17 cellular contexts compared by ENCODE assay signal in the genomic region with DNA sequence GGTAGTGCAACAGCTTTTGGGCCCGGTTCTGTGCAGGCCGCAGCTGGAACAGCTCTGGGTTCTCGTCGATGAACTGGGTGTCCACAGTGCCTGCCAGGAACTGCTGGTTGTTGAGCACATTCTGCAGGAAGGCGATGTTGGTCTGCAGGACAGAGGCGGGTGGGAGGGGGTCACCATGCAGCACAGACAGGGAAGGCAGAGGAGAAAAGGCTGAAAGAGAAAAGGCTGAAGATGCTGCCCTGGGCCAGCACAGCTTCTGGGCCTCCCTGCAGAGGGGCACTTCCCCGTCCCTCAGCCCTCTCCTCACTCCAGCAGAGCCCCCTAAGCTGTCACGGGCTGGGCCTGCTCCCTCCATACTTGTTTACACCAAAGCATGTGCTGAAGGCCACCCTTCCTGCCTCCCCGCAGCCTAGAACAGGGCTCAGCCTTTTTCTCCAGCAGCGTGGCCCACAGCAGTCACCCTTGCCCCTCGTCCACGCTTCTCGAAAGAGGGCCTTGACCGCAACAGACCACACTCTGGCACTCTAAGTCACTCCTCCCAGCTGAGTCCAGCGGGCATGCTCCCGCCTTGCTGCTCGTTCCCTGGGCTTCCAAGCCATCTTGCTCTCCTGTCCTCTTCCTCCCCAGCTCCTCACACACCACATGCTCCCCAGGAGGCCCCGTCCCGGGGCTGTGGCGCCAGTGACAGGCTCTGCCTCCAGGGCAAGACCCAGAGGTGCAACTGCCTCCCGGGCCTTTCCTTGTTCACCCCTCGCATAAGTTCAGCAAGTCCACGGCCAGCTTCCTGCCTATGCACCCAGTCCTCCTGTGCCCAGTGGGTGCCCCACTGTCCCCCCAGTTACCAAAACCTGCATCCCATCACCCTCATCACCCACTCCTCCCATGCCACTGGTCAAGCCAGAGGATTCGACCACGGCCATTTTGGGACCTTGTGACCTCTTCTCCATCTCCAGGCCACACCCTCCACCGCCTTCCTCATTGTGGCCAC. TPM values are rescaled to one million over a fixed set of nuclear protein-coding genes. Genes with fewer than 3 reads are reported as not detected.
DNase-seq lines count a peak whose midpoint lies in the region; TF ChIP-seq lines count a peak whose summit lies in the region.
"Had no signal": no experiment of that assay in that cellular context is flagged by ENCODE, and none has a peak within 500 bp of the region (broad histone marks: within the 10 kb centered on the region; RNA-seq: fewer than 3 reads in every experiment).

No MANE protein-coding gene starts in this region.

- H3K4me3 Mint-ChIP-seq in Caco-2 (ENCODE audit: unreplicated experiment), result no peak overlapping the region
- peak overlapping the region in 2 of 5 experiments; percentile 15 to 27 for H3K4me3 Mint-ChIP-seq in brain
- peak overlapping the region; percentile 3 for H3K4me3 Mint-ChIP-seq in neural progenitor cell
- H3K4me3 Mint-ChIP-seq: activated CD8-positive, alpha-beta memory T cell treated with anti-CD3 and anti-CD28 coated beads, Interleukin-2, amount 10 ng/mL, durations not matched to agents 7 days and 5 days; nephron progenitor cell had no signal

- H3K79me2 ChIP-seq in neural progenitor cell (ENCODE audit: low read depth), result no peaks in the 10 kb centered on the region
- peaks cover 10% of the 10 kb centered on the region for H3K79me2 ChIP-seq in SK-N-SH (ENCODE audit: insufficient read depth)

- peaks cover 0 to 13% (median 11%) of the 10 kb centered on the region in 11 experiments; a peak in 19 of 22 replicates for H4K20me1 ChIP-seq in BLaER1 treated with 17β-estradiol and CSF1 and Interleukin-3, amounts not matched to agents 10 nM and 100 nM
- H4K20me1 ChIP-seq in neural progenitor cell (ENCODE audit: low read depth) (peaks cover 5% of the 10 kb centered on the region), SK-N-SH (ENCODE audit: insufficient read depth) (no peaks in the 10 kb centered on the region)

- H3F3A ChIP-seq in neural progenitor cell (ENCODE audit: low read depth) (peaks cover 14% of the 10 kb centered on the region), SK-N-SH (replicated peaks; ENCODE audit: insufficient read depth) (no peaks in the 10 kb centered on the region)

- H3K36me3 ChIP-seq in BLaER1 treated with 17β-estradiol and CSF1 and Interleukin-3, amounts not matched to agents 10 nM and 100 nM, result peaks cover 7 to 31% (median 18%) of the 10 kb centered on the region in 11 experiments
- H3K36me3 ChIP-seq in Caco-2 (ENCODE audit: control insufficient read depth, insufficient read depth, low read length) (no peaks in the 10 kb centered on the region), neural progenitor cell (no peaks in the 10 kb centered on the region), SK-N-SH (replicated peaks in 1 of 2; ENCODE audit: control insufficient read depth in 1 of 2, insufficient read depth in 2 of 2, low read length in 1 of 2) (peaks cover 0 to 7% of the 10 kb centered on the region in 2 experiments)
- H3K36me3 ChIP-seq: prostate gland had no signal

- H2AFZ ChIP-seq in neural progenitor cell (replicated peaks), result no peak overlapping the region
- H2AFZ ChIP-seq in SK-N-SH (ENCODE audit: low read depth), result no peak overlapping the region

- peak overlapping the region; percentile 33 for H3K27ac Mint-ChIP-seq in Caco-2 (ENCODE audit: unreplicated experiment)
- H3K27ac Mint-ChIP-seq in brain, result peak overlapping the region in 4 of 5 experiments; percentile 51 to 95 (median 66)
- H3K27ac Mint-ChIP-seq in neural progenitor cell, result peak overlapping the region; percentile 18
- H3K27ac Mint-ChIP-seq: activated T-helper 1 cell treated with anti-CD3 and anti-CD28 coated beads, Interleukin-12 subunit alpha, Interleukin-12 subunit beta, Interleukin-2, Interleukin-4 antibody, amounts not matched to agents 30 ng/mL and 10 ng/mL and 1 ng/mL, durations not matched to agents 14 hours and 24 hours and 36 hours; nephron progenitor cell had no signal

- H3K9me3 Mint-ChIP-seq in Caco-2 (ENCODE audit: unreplicated experiment), result no peaks in the 10 kb centered on the region
- no peaks in the 10 kb centered on the region for H3K9me3 Mint-ChIP-seq in brain
- peaks cover 2% of the 10 kb centered on the region for H3K9me3 Mint-ChIP-seq in neural progenitor cell
- H3K9me3 Mint-ChIP-seq: activated T-helper 1 cell treated with anti-CD3 and anti-CD28 coated beads, Interleukin-12 subunit alpha, Interleukin-12 subunit beta, Interleukin-2, Interleukin-4 antibody, amounts not matched to agents 30 ng/mL and 10 ng/mL and 1 ng/mL, durations not matched to agents 14 hours and 24 hours and 36 hours; nephron progenitor cell had no signal

- CTCF ChIA-PET in Caco-2 (lab: Charles Lee) (interaction anchor here (1.6 kb wide), 1 partner anchor 11 kb away, joined by 3 read pairs; no protein-coding TSS in a partner anchor), SK-N-SH (lab: Yijun Ruan, JAX) (interaction anchor here (1.0 to 3.1 kb wide), 3 partner anchors 10 to 123 kb away, joined by 3 to 17 read pairs (median 4); partner anchors contain the start of gene RCE1)

- H3K36me3 Mint-ChIP-seq in Caco-2 (ENCODE audit: insufficient read depth, unreplicated experiment) (peaks cover 48% of the 10 kb centered on the region), brain (peaks cover 9% of the 10 kb centered on the region), neural progenitor cell (no peaks in the 10 kb centered on the region)
- H3K36me3 Mint-ChIP-seq: activated CD8-positive, alpha-beta memory T cell treated with anti-CD3 and anti-CD28 coated beads, Interleukin-2, amount 10 ng/mL, durations not matched to agents 7 days and 5 days had no signal

- H3K9me3 ChIP-seq in BLaER1 treated with 17β-estradiol and CSF1 and Interleukin-3, amounts not matched to agents 10 nM and 100 nM (replicated peaks in 1 of 11), result no peaks in the 10 kb centered on the region
- no peaks in the 10 kb centered on the region for H3K9me3 ChIP-seq in Caco-2
- no peaks in the 10 kb centered on the region for H3K9me3 ChIP-seq in neural progenitor cell (ENCODE audit: low read depth)
- H3K9me3 ChIP-seq in SK-N-SH, result no peaks in the 10 kb centered on the region
- H3K9me3 ChIP-seq: adrenal gland, prostate gland, tibial nerve had no signal

- no peaks in the 10 kb centered on the region for H3K9me2 ChIP-seq in SK-N-SH

- no peaks in the 10 kb centered on the region for H3K27me3 Mint-ChIP-seq in Caco-2 (ENCODE audit: insufficient read depth, unreplicated experiment)
- no peaks in the 10 kb centered on the region for H3K27me3 Mint-ChIP-seq in brain
- peaks cover 15% of the 10 kb centered on the region for H3K27me3 Mint-ChIP-seq in neural progenitor cell (ENCODE audit: insufficient read depth, low read depth)
- H3K27me3 Mint-ChIP-seq: activated CD8-positive, alpha-beta memory T cell treated with anti-CD3 and anti-CD28 coated beads, Interleukin-2, amount 10 ng/mL, durations not matched to agents 7 days and 5 days had no signal

- no peaks in the 10 kb centered on the region for H3K27me3 ChIP-seq in BLaER1 treated with 17β-estradiol and CSF1 and Interleukin-3, amounts not matched to agents 10 nM and 100 nM
- H3K27me3 ChIP-seq in Caco-2 (replicated peaks; ENCODE audit: control insufficient read depth, insufficient read depth, low read length) (no peaks in the 10 kb centered on the region), neural progenitor cell (no peaks in the 10 kb centered on the region), SK-N-SH (ENCODE audit: insufficient read depth) (no peaks in the 10 kb centered on the region)
- H3K27me3 ChIP-seq: adrenal gland, tibial nerve had no signal

- WGBS in SK-N-SH (ENCODE audit: low lambda C conversion rate), result 95% methylated on average over 23 of the region's 26 CpGs

- TF ChIP-seq EP300 in SK-N-SH (IDR thresholded peaks at IDR 0.05; ENCODE audit: borderline replicate concordance in 1 of 2, low read depth in 1 of 2, low read length in 1 of 2), result no peak

- H3K4me2 ChIP-seq in BLaER1 treated with 17β-estradiol and CSF1 and Interleukin-3, amounts not matched to agents 10 nM and 100 nM, result peak overlapping the region; percentile 10 to 99 (median 90); a peak in 17 of 22 replicates
- H3K4me2 ChIP-seq in neural progenitor cell, result no peak overlapping the region
- no peak overlapping the region for H3K4me2 ChIP-seq in SK-N-SH

- peak in 1 of 2 experiments; percentile 41 for DNase-seq in Caco-2
- DNase-seq in neural progenitor cell (ENCODE audit: low spot score), result no peak
- DNase-seq in NCI-H345 (lab: John Stamatoyannopoulos, UW), result no peak
- DNase-seq in COR-L47 (lab: John Stamatoyannopoulos, UW), result no peak
- no peak for DNase-seq in SK-N-SH
- DNase-seq: activated CD8-positive, alpha-beta memory T cell treated with anti-CD3 and anti-CD28 coated beads, Interleukin-2, amount 10 ng/mL, durations not matched to agents 7 days and 5 days; central memory CD4-positive, alpha-beta T cell; NCI-H2081 treated with DMSO at 0.1 percent for 48 hours; nephron progenitor cell; stimulated activated CD4-positive, alpha-beta T cell treated with anti-CD3 and anti-CD28 coated beads, Interleukin-2, amount 100 ng/mL, for 24 hours; stimulated activated naive CD4-positive, alpha-beta T cell treated with Interleukin-2 at 50 U/mL for 16 hours had no signal

- no peak for TF ChIP-seq CTCF in Caco-2 (IDR thresholded peaks at IDR 0.05; ENCODE audit: insufficient read depth in 1 of 2, low read depth in 1 of 2, low read length in 1 of 2, severe bottlenecking in 1 of 2, unreplicated experiment in 1 of 2)
- no peak for TF ChIP-seq CTCF in brain (conservative IDR thresholded peaks at IDR 0.05)
- TF ChIP-seq CTCF in neural progenitor cell (IDR thresholded peaks at IDR 0.05), result no peak
- TF ChIP-seq CTCF in SK-N-SH (IDR thresholded peaks at IDR 0.05), result no peak

- POLR2A ChIA-PET in Caco-2 (lab: Charles Lee), result interaction anchor here (0.7 kb wide), 1 partner anchor 215 kb away, joined by 3 read pairs; no protein-coding TSS in a partner anchor
- POLR2A ChIA-PET in SK-N-SH (lab: Yijun Ruan, JAX), result interaction anchor here (1.1 kb wide), 1 partner anchor 10 kb away, joined by 4 read pairs; the partner anchor contains the start of gene RCE1

- intact Hi-C loops in Caco-2 (cut with micrococcal nuclease; ENCODE audit: unreplicated experiment), result no loop called here

- no peak for TF ChIP-seq RAD21 in SK-N-SH (IDR thresholded peaks at IDR 0.05; ENCODE audit: low read length)

- no peak overlapping the region for H3K4me3 ChIP-seq in BLaER1 treated with 17β-estradiol and CSF1 and Interleukin-3, amounts not matched to agents 10 nM and 100 nM
- H3K4me3 ChIP-seq in Caco-2 (ENCODE audit: low read depth, low read length), result no peak overlapping the region
- no peak overlapping the region for H3K4me3 ChIP-seq in neural progenitor cell
- no peak overlapping the region for H3K4me3 ChIP-seq in SK-N-SH (ENCODE audit: low read depth in 2 of 2, low read length in 1 of 2)
- H3K4me3 ChIP-seq: adrenal gland, prostate gland, tibial nerve had no signal

- H3K9ac ChIP-seq in BLaER1 treated with 17β-estradiol and CSF1 and Interleukin-3, amounts not matched to agents 10 nM and 100 nM, result peak overlapping the region in 6 of 11 experiments; percentile 29 to 99 (median 70); a peak in 10 of 22 replicates
- no peak overlapping the region for H3K9ac ChIP-seq in neural progenitor cell
- H3K9ac ChIP-seq in SK-N-SH, result no peak overlapping the region

- H3K4me1 Mint-ChIP-seq in Caco-2 (ENCODE audit: low read depth, unreplicated experiment) (peaks cover 8% of the 10 kb centered on the region), brain (peaks cover 14% of the 10 kb centered on the region), neural progenitor cell (peaks cover 13% of the 10 kb centered on the region)

- H3K27ac ChIP-seq in BLaER1 treated with 17β-estradiol and CSF1 and Interleukin-3, amounts not matched to agents 10 nM and 100 nM, result peak overlapping the region in 9 of 11 experiments; percentile 6 to 100 (median 99); a peak in 17 of 22 replicates
- H3K27ac ChIP-seq in neural progenitor cell, result no peak overlapping the region
- H3K27ac ChIP-seq in SK-N-SH (ENCODE audit: low read depth in 2 of 2, low read length in 1 of 2), result no peak overlapping the region
- H3K27ac ChIP-seq: adrenal gland, prostate gland had no signal

- no TSS peak for BruUV-seq in Caco-2 (replicated peaks; lab: Mats Ljungman, UMichigan)

- H3K4me1 ChIP-seq in BLaER1 treated with 17β-estradiol and CSF1 and Interleukin-3, amounts not matched to agents 10 nM and 100 nM, result peaks cover 58 to 68% (median 62%) of the 10 kb centered on the region in 10 experiments
- peaks cover 9% of the 10 kb centered on the region for H3K4me1 ChIP-seq in Caco-2
- peaks cover 10% of the 10 kb centered on the region for H3K4me1 ChIP-seq in neural progenitor cell
- H3K4me1 ChIP-seq in SK-N-SH (ENCODE audit: control insufficient read depth in 1 of 2, insufficient read depth in 2 of 2, low read depth in 1 of 2, low read length in 1 of 2), result peaks cover 0 to 10% of the 10 kb centered on the region in 2 experiments; a peak in 2 of 4 replicates
- H3K4me1 ChIP-seq: prostate gland had no signal

RNA-seq across cellular contexts. Expression of gene LRFN4, which starts 3.3 kb away (rescaled TPM):
- total RNA-seq in Caco-2 (2022) (14.1 and 17.3 TPM in 2 replicates), neural progenitor cell (ENCODE audit: low replicate concordance) (6.7 and 27.9 TPM in 2 replicates)
- polyA plus RNA-seq in brain (ENCODE audit: insufficient read depth, low read depth, low replicate concordance) (34.4 TPM), SK-N-SH (2012; rRNA removed) (15.9 and 25.4 TPM in 2 replicates)
- polyA plus RNA-seq in SK-N-SH (2012; cell fraction: cytosol; rRNA removed), result 4.1 and 9.4 TPM in 2 replicates
- polyA plus RNA-seq in SK-N-SH (2012; cell fraction: nucleus; rRNA removed), result 35.8 and 37.4 TPM in 2 replicates

RNA-seq across cellular contexts. Expression of gene RCE1, which starts 10.3 kb away (rescaled TPM):
- total RNA-seq in Caco-2 (2022) (57.6 and 60.7 TPM in 2 replicates), neural progenitor cell (ENCODE audit: low replicate concordance) (13.7 and 35.0 TPM in 2 replicates)
- polyA plus RNA-seq in brain (ENCODE audit: insufficient read depth, low read depth, low replicate concordance) (24.2 TPM), SK-N-SH (2012; rRNA removed) (25.0 and 25.4 TPM in 2 replicates)
- polyA plus RNA-seq in SK-N-SH (2012; cell fraction: cytosol; rRNA removed), result 8.7 and 14.3 TPM in 2 replicates
- 69.3 and 90.1 TPM in 2 replicates for polyA plus RNA-seq in SK-N-SH (2012; cell fraction: nucleus; rRNA removed)

Comparison
In these comparisons a context has a peak if more than half of its experiments do, and no peak if none do; other contexts are left out.
1. H3K27ac ChIP-seq: peak in BLaER1 treated with 17β-estradiol and CSF1 and Interleukin-3, amounts not matched to agents 10 nM and 100 nM (9 of 11); none in neural progenitor cell (single experiment) and SK-N-SH (0 of 2).
2. H3K4me2 ChIP-seq: peak in BLaER1 treated with 17β-estradiol and CSF1 and Interleukin-3, amounts not matched to agents 10 nM and 100 nM (11 of 11); none in neural progenitor cell (single experiment) and SK-N-SH (single experiment).
3. H3K9ac ChIP-seq: peak in BLaER1 treated with 17β-estradiol and CSF1 and Interleukin-3, amounts not matched to agents 10 nM and 100 nM (6 of 11); none in neural progenitor cell (single experiment) and SK-N-SH (single experiment).
4. Peak in every context shown above with its lines, with median percentiles within 50 percentile points of each other: H3K27ac Mint-ChIP-seq.